25 cellular contexts compared by ENCODE assay signal in genomic region chr1:17601643-17602382, GRCh38.
A peak's percentile ranks its signal among the peaks of the same experiment; 100 is the strongest.
DNase-seq lines count a peak whose midpoint lies in the region; ATAC-seq and TF ChIP-seq lines count a peak whose summit lies in the region.
"Had no signal": no experiment of that assay in that cellular context is flagged by ENCODE, and none has a peak within 500 bp of the region (broad histone marks: within the 10 kb centered on the region; RNA-seq: fewer than 3 reads in every experiment).

No MANE protein-coding gene starts in this region.

- no peak for DNase-seq in ascending aorta (ENCODE audit: low spot score in 2 of 2)
- no peak for DNase-seq in superior temporal gyrus (ENCODE audit: extremely low spot score)
- no peak for DNase-seq in Right ventricle myocardium inferior (ENCODE audit: missing footprints)
- DNase-seq in DMS53 treated with DMSO at 0.1 percent for 48 hours (lab: John Stamatoyannopoulos, UW; ENCODE audit: unreplicated experiment): no peak
- DNase-seq: activated CD4-positive, alpha-beta T cell treated with anti-CD3 and anti-CD28 coated beads, Interleukin-2, amount 10 ng/mL, durations not matched to agents 24 days and 14 days; activated naive CD4-positive, alpha-beta T cell; activated T-cell treated with anti-CD3 and anti-CD28 coated beads, Interleukin-2, amount 50 U/mL, for 4 hours; AML-193; CD8-positive, alpha-beta memory T cell; gastrocnemius medialis; GM23248; Karpas-422; mucosa of descending colon; NCI-H187; NCI-H2171 treated with DMSO at 0.1 percent for 48 hours; NCI-H524 treated with DMSO at 0.1 percent for 48 hours; sigmoid colon; stimulated activated naive CD8-positive, alpha-beta T cell treated with anti-CD3 and anti-CD28 coated beads, Interleukin-15, Interleukin-2, amounts not matched to agents 100 U/mL and 50 U/mL, for 24 hours; T-helper 2 cell had no signal

- no peaks in the 10 kb centered on the region for H3K9me3 ChIP-seq in BLaER1
- H3K9me3 ChIP-seq in HEK293 (ENCODE audit: control insufficient read depth, insufficient read depth, low read depth, low read length): no peaks in the 10 kb centered on the region
- H3K9me3 ChIP-seq in ascending aorta: no peaks in the 10 kb centered on the region
- H3K9me3 ChIP-seq in mucosa of rectum (ENCODE audit: control insufficient read depth in 2 of 2, low read length in 2 of 2): no peaks in the 10 kb centered on the region
- H3K9me3 ChIP-seq: gastrocnemius medialis, mucosa of descending colon, sigmoid colon, tibial nerve had no signal

- peaks cover 12% of the 10 kb centered on the region; the same call in 1 of the 2 replicates for H4K20me1 ChIP-seq in BLaER1

- intact Hi-C loops in ascending aorta (cut with DNase I): no loop called here
- intact Hi-C loops in Right ventricle myocardium inferior (cut with DNase I): no loop called here

- H3K36me3 ChIP-seq in BLaER1 (peaks cover 13% of the 10 kb centered on the region), HEK293 (ENCODE audit: control insufficient read depth in 2 of 2, insufficient read depth in 1 of 2, low read length in 2 of 2) (peaks cover 0 to 9% of the 10 kb centered on the region in 2 experiments; a peak in 1 of 3 replicates), ascending aorta (peaks cover 24 to 25% of the 10 kb centered on the region in 2 donors), mucosa of rectum (ENCODE audit: control insufficient read depth in 2 of 2, insufficient read depth in 2 of 2, low read length in 2 of 2) (peaks cover 13 to 30% of the 10 kb centered on the region in 2 donors)
- H3K36me3 ChIP-seq: gastrocnemius medialis had no signal

- POLR2A ChIA-PET in HEK293 (lab: Yijun Ruan, JAX): no interaction called here

- peak overlapping the region; percentile 73 for H3K27ac ChIP-seq in BLaER1
- H3K27ac ChIP-seq in HEK293 (ENCODE audit: extremely low read depth, low read depth, low read length): no peak overlapping the region
- peak overlapping the region; percentile 72 to 83 for H3K27ac ChIP-seq in ascending aorta
- H3K27ac ChIP-seq in mucosa of rectum (ENCODE audit: low read depth in 2 of 2, low read length in 2 of 2): peak overlapping the region; percentile 23 to 26
- H3K27ac ChIP-seq: gastrocnemius medialis, GM23248, SK-N-MC had no signal

- no peak for ATAC-seq in HG03108 (IDR thresholded peaks at IDR 0.05; ENCODE audit: unreplicated experiment)
- ATAC-seq in Right ventricle myocardium inferior: no peak
- ATAC-seq: activated T-cell treated with anti-CD3 and anti-CD28 coated beads, Interleukin-2, amount 50 U/mL, for 4 hours; gastrocnemius medialis; mucosa of descending colon; stimulated activated naive CD8-positive, alpha-beta T cell treated with anti-CD3 and anti-CD28 coated beads, Interleukin-15, Interleukin-2, amounts not matched to agents 100 U/mL and 50 U/mL, for 24 hours had no signal

- CTCF ChIA-PET in HEK293 (lab: Yijun Ruan, JAX): no interaction called here

- no peak overlapping the region for H3K4me3 ChIP-seq in BLaER1
- H3K4me3 ChIP-seq in HEK293 (ENCODE audit: low read depth, low read length): no peak overlapping the region
- no peak overlapping the region for H3K4me3 ChIP-seq in ascending aorta
- H3K4me3 ChIP-seq in mucosa of rectum (ENCODE audit: low read length in 2 of 2): no peak overlapping the region
- H3K4me3 ChIP-seq: gastrocnemius medialis, GM23248, mucosa of descending colon, sigmoid colon, SK-N-MC, tibial nerve had no signal

- H3K9ac ChIP-seq in BLaER1 (no peak overlapping the region), mucosa of rectum (ENCODE audit: low read depth in 1 of 2, low read length in 2 of 2) (peak overlapping the region in 1 of 2 donors; percentile 52)
- H3K9ac ChIP-seq: GM23248 had no signal

- H3K4me1 ChIP-seq in BLaER1 (peaks cover 60% of the 10 kb centered on the region), HEK293 (ENCODE audit: control insufficient read depth, insufficient read depth, low read length) (peaks cover 7% of the 10 kb centered on the region), ascending aorta (peaks cover 26 to 65% of the 10 kb centered on the region in 2 donors), mucosa of rectum (ENCODE audit: control insufficient read depth in 2 of 2, insufficient read depth in 2 of 2, low read length in 2 of 2) (peaks cover 24 to 47% of the 10 kb centered on the region in 2 donors)

- H3K27me3 ChIP-seq in BLaER1 (no peaks in the 10 kb centered on the region), ascending aorta (no peaks in the 10 kb centered on the region), mucosa of rectum (ENCODE audit: control insufficient read depth in 2 of 2, insufficient read depth in 2 of 2, low read length in 2 of 2) (no peaks in the 10 kb centered on the region)
- H3K27me3 ChIP-seq: gastrocnemius medialis, sigmoid colon, tibial nerve had no signal

- peak overlapping the region; percentile 78 for H3K4me2 ChIP-seq in BLaER1

- TF ChIP-seq CTCF in HEK293 (tag by site-specific recombination; IDR thresholded peaks at IDR 0.05): no peak
- no peak for TF ChIP-seq CTCF in ascending aorta (IDR thresholded peaks at IDR 0.05)

TF ChIP-seq in HEK293, 187 proteins besides CTCF, POLR2A, EP300 and RAD21:
- TF ChIP-seq GLIS1 (tag by site-specific recombination; IDR thresholded peaks at IDR 0.05) (0 out of 2 replicates have a peak, but pooled peaks have one; percentile 8), ZNF449 (tag by site-specific recombination; IDR thresholded peaks at IDR 0.05) (0 out of 2 replicates have a peak, but pooled peaks have one; percentile 29), ZNF214 (tag by site-specific recombination; IDR thresholded peaks at IDR 0.05; ENCODE audit: borderline replicate concordance) (no peak)
